Comparison of ENCODE assay signal across 1 cellular context in genomic region chr7:116930156-116930913, GRCh38.
TF ChIP-seq lines count a peak whose summit lies in the region.

No MANE protein-coding gene starts in this region.

TF ChIP-seq in K562, 482 proteins besides CTCF, POLR2A, EP300 and RAD21 (continued from another document):
- 0 out of 2 replicates have a peak, but pooled peaks have one; percentile 25 for TF ChIP-seq ZBTB26 (CRISPR knock-in tag; IDR thresholded peaks at IDR 0.05)
TF ChIP-seq in K562: peak in this region for 41.
